Comparison of ENCODE assay signal across 10 cellular contexts in the genomic region with DNA sequence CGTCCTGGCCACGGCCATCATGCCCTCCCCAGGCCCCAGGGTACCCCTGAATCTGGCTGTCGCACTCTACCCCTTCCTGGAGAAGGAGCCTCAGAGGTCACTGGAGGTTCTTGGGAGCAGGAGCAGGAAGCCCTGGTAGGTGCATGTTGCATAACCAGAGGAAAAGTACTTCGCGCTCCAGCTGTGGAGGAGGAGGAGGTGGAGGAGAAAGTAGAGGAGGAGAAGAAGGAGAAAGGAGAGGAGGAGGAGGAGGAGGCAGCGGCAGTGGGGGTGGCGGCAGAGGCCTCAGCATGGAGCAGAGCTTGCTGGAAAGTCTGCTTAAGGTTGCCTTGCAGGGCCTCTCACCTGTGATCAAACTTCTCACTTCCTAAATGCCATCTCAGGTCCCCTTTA.
DNase-seq lines count a peak whose midpoint lies in the region; ATAC-seq and TF ChIP-seq lines count a peak whose summit lies in the region.
"Had no signal": no experiment of that assay in that cellular context is flagged by ENCODE, and none has a peak within 500 bp of the region (broad histone marks: within the 10 kb centered on the region; RNA-seq: fewer than 3 reads in every experiment).

No MANE protein-coding gene starts in this region.

- peaks cover 8 to 9% of the 10 kb centered on the region in 2 donors for H3K4me1 Mint-ChIP-seq in natural killer cell treated with Interleukin-12 subunit alpha and Interleukin-12 subunit beta and Interleukin-15 and Interleukin-18, amount 100 ng/mL, for 72 hours (ENCODE audit: low read depth in 2 of 2)
- H3K4me1 Mint-ChIP-seq in natural killer cell = peaks cover 4 to 8% of the 10 kb centered on the region in 2 donors

- no peak for TF ChIP-seq CTCF in natural killer cell (IDR thresholded peaks at IDR 0.05)
- no peak for TF ChIP-seq CTCF in coronary artery (IDR thresholded peaks at IDR 0.05)
- TF ChIP-seq CTCF in uterus (IDR thresholded peaks at IDR 0.05) = no peak

- DNase-seq in natural killer cell treated with Interleukin-12 subunit alpha and Interleukin-12 subunit beta and Interleukin-15 and Interleukin-18, amount 100 ng/mL, for 72 hours (ENCODE audit: low spot score) = no peak
- DNase-seq in natural killer cell (no peak), coronary artery (ENCODE audit: low spot score) (no peak), uterus (peak; percentile 50 to 58), SW 1271 (lab: John Stamatoyannopoulos, UW) (no peak), NOMO-1 treated with DMSO at 0.1 percent for 48 hours (lab: John Stamatoyannopoulos, UW; ENCODE audit: unreplicated experiment) (no peak)

- TF ChIP-seq POLR2A in uterus (IDR thresholded peaks at IDR 0.05) = no peak

- peaks cover 49% of the 10 kb centered on the region for H3K4me1 ChIP-seq in muscle layer of colon (ENCODE audit: insufficient read depth, low read length)
- H3K4me1 ChIP-seq in uterus = peaks cover 20 to 36% of the 10 kb centered on the region in 2 donors

- no peaks in the 10 kb centered on the region for H3K36me3 Mint-ChIP-seq in natural killer cell treated with Interleukin-12 subunit alpha and Interleukin-12 subunit beta and Interleukin-15 and Interleukin-18, amount 100 ng/mL, for 72 hours
- H3K36me3 Mint-ChIP-seq in natural killer cell = no peaks in the 10 kb centered on the region

- peak overlapping the region; percentile 10 for H3K4me3 Mint-ChIP-seq in natural killer cell treated with Interleukin-12 subunit alpha and Interleukin-12 subunit beta and Interleukin-15 and Interleukin-18, amount 100 ng/mL, for 72 hours
- H3K4me3 Mint-ChIP-seq in natural killer cell = no peak overlapping the region
- H3K4me3 Mint-ChIP-seq: activated CD4-positive, alpha-beta T cell treated with anti-CD3 and anti-CD28 coated beads, Interleukin-2, amount 10 ng/mL, durations not matched to agents 24 days and 14 days had no signal

- H3K9ac ChIP-seq in muscle layer of colon (ENCODE audit: low read length) = peak overlapping the region; percentile 36

- H3K4me3 ChIP-seq in coronary artery (peak overlapping the region; percentile 56), muscle layer of colon (ENCODE audit: low read depth in 1 of 2, low read length in 2 of 2) (peak overlapping the region in 1 of 2 donors; percentile 47), uterus (no peak overlapping the region)

- H3K27ac Mint-ChIP-seq in natural killer cell treated with Interleukin-12 subunit alpha and Interleukin-12 subunit beta and Interleukin-15 and Interleukin-18, amount 100 ng/mL, for 72 hours = no peak overlapping the region
- H3K27ac Mint-ChIP-seq in natural killer cell = peak overlapping the region in 1 of 2 donors; percentile 10
- H3K27ac Mint-ChIP-seq: activated CD4-positive, alpha-beta T cell treated with anti-CD3 and anti-CD28 coated beads, Interleukin-2, amount 10 ng/mL, durations not matched to agents 24 days and 14 days had no signal

- H3K27ac ChIP-seq in coronary artery (peak overlapping the region in 1 of 2 donors; percentile 73), muscle layer of colon (ENCODE audit: low read depth, low read length) (peak overlapping the region; percentile 54), uterus (peak overlapping the region; percentile 83 to 84)

- H3K9me3 ChIP-seq in muscle layer of colon (ENCODE audit: low read length) = no peaks in the 10 kb centered on the region
- no peaks in the 10 kb centered on the region for H3K9me3 ChIP-seq in uterus
- H3K9me3 ChIP-seq: gastrocnemius medialis had no signal

- ATAC-seq in natural killer cell treated with Interleukin-12 subunit alpha and Interleukin-12 subunit beta and Interleukin-15 and Interleukin-18, amount 100 ng/mL, for 72 hours = no peak
- ATAC-seq in natural killer cell (no peak), GM18867 (IDR thresholded peaks at IDR 0.05; ENCODE audit: unreplicated experiment) (no peak)

- H3K27me3 Mint-ChIP-seq in natural killer cell treated with Interleukin-12 subunit alpha and Interleukin-12 subunit beta and Interleukin-15 and Interleukin-18, amount 100 ng/mL, for 72 hours = no peaks in the 10 kb centered on the region
- no peaks in the 10 kb centered on the region for H3K27me3 Mint-ChIP-seq in natural killer cell (ENCODE audit: low read depth in 2 of 2)

- intact Hi-C loops in natural killer cell (cut with micrococcal nuclease) = no loop called here
- intact Hi-C loops in uterus (cut with DNase I; ENCODE audit: low total_unique reads) = loop anchor here (5.0 to 10.0 kb wide), 2 partner anchors 74 to 692 kb away; no protein-coding TSS in a partner anchor

- H3K9me3 Mint-ChIP-seq in natural killer cell treated with Interleukin-12 subunit alpha and Interleukin-12 subunit beta and Interleukin-15 and Interleukin-18, amount 100 ng/mL, for 72 hours = no peaks in the 10 kb centered on the region
- H3K9me3 Mint-ChIP-seq in natural killer cell = no peaks in the 10 kb centered on the region
- H3K9me3 Mint-ChIP-seq: activated CD4-positive, alpha-beta T cell treated with anti-CD3 and anti-CD28 coated beads, Interleukin-2, amount 10 ng/mL, durations not matched to agents 24 days and 14 days had no signal

- H3K27me3 ChIP-seq in muscle layer of colon (ENCODE audit: control insufficient read depth in 1 of 2, insufficient read depth in 2 of 2, low read length in 2 of 2) (no peaks in the 10 kb centered on the region), uterus (no peaks in the 10 kb centered on the region)
- H3K27me3 ChIP-seq: gastrocnemius medialis had no signal

- peaks cover 20% of the 10 kb centered on the region for H3K36me3 ChIP-seq in muscle layer of colon (ENCODE audit: insufficient read depth, low read length)
- no peaks in the 10 kb centered on the region for H3K36me3 ChIP-seq in uterus
- H3K36me3 ChIP-seq: gastrocnemius medialis had no signal

Comparison
In these comparisons a context has a peak if more than half of its experiments do, and no peak if none do; other contexts are left out.
1. DNase-seq: peak in uterus (2 of 2); none in natural killer cell treated with Interleukin-12 subunit alpha and Interleukin-12 subunit beta and Interleukin-15 and Interleukin-18, amount 100 ng/mL, for 72 hours (single experiment), natural killer cell (single experiment), coronary artery (single experiment), SW 1271 (0 of 2) and NOMO-1 treated with DMSO at 0.1 percent for 48 hours (single experiment).